ENCODE assay signal across 8 cellular contexts in genomic region chr19:44499962-44500949, GRCh38. TPM values are rescaled to one million over a fixed set of nuclear protein-coding genes. Genes with fewer than 3 reads are reported as not detected.
DNase-seq lines count a peak whose midpoint lies in the region; ATAC-seq, FAIRE-seq and TF ChIP-seq lines count a peak whose summit lies in the region.

Gene ZNF180, minus strand, starts transcription at chr19:44500522. Its CDS starts 3,188 bp downstream, at chr19:44497334.

- peak within 1 kb of the TSS; percentile 78 for H3K27ac Mint-ChIP-seq in Calu3 (ENCODE audit: unreplicated experiment)
- H3K27ac Mint-ChIP-seq in endodermal cell, result peak within 1 kb of the TSS; percentile 91

- intact Hi-C loops in Calu3 (cut with micrococcal nuclease; ENCODE audit: unreplicated experiment), result no loop called here

- TF ChIP-seq CTCF in Calu3 (IDR thresholded peaks at IDR 0.05; ENCODE audit: unreplicated experiment) (peak; percentile 83), endodermal cell (conservative IDR thresholded peaks at IDR 0.05) (peak; percentile 73)

- peaks cover 25% of the 10 kb centered on the region for H3K27me3 ChIP-seq in endodermal cell (ENCODE audit: control insufficient read depth, insufficient read depth, low read length, poor library complexity, severe bottlenecking)

- H3K9me3 ChIP-seq in endodermal cell (ENCODE audit: control insufficient read depth, low read length) (peaks cover 42% of the 10 kb centered on the region), mesodermal cell (ENCODE audit: control insufficient read depth, low read length) (peaks cover 43% of the 10 kb centered on the region)

- H3K27me3 Mint-ChIP-seq in Calu3 (ENCODE audit: unreplicated experiment) (peaks cover 6% of the 10 kb centered on the region), endodermal cell (ENCODE audit: insufficient read depth) (peaks cover 32% of the 10 kb centered on the region)

- peak; percentile 68 for ATAC-seq in GM21367 (IDR thresholded peaks at IDR 0.05; ENCODE audit: unreplicated experiment)

- peak within 1 kb of the TSS; percentile 85 for H3K27ac ChIP-seq in endodermal cell (ENCODE audit: low read depth, low read length)
- peak within 1 kb of the TSS; percentile 70 for H3K27ac ChIP-seq in mesodermal cell (ENCODE audit: low read depth, low read length, severe bottlenecking)

- peaks cover 23% of the 10 kb centered on the region for H3K36me3 ChIP-seq in endodermal cell (ENCODE audit: control insufficient read depth, insufficient read depth, low read length)
- H3K36me3 ChIP-seq in mesodermal cell (ENCODE audit: control insufficient read depth, insufficient read depth, low read length), result peaks cover 39% of the 10 kb centered on the region

- peaks cover 26% of the 10 kb centered on the region for H3K4me1 Mint-ChIP-seq in Calu3 (ENCODE audit: low read depth, unreplicated experiment)
- H3K4me1 Mint-ChIP-seq in endodermal cell, result peaks cover 13% of the 10 kb centered on the region

- H3K4me3 Mint-ChIP-seq in Calu3 (ENCODE audit: low read depth, unreplicated experiment), result peak within 1 kb of the TSS; percentile 90
- H3K4me3 Mint-ChIP-seq in endodermal cell, result peak within 1 kb of the TSS; percentile 91

- peak; percentile 99 for DNase-seq in Calu3
- peak; percentile 95 for DNase-seq in HTR-8/SVneo (ENCODE audit: insufficient read length, low spot score)
- DNase-seq in NOMO-1 treated with DMSO at 0.1 percent for 48 hours (lab: John Stamatoyannopoulos, UW; ENCODE audit: unreplicated experiment), result peak; percentile 91
- peak; percentile 87 for DNase-seq in activated CD8-positive, alpha-beta memory T cell treated with anti-CD3 and anti-CD28 coated beads, Interleukin-2, amount 50 U/mL, for 1 hour (ENCODE audit: extremely low read depth)
- peak; percentile 99 for DNase-seq in endodermal cell
- DNase-seq in stimulated activated CD8-positive, alpha-beta memory T cell treated with anti-CD3 and anti-CD28 coated beads, Interleukin-15, amount 100 ng/mL, for 24 hours (ENCODE audit: low read depth), result peak; percentile 85

- BruUV-seq in Calu3 (replicated peaks; lab: Mats Ljungman, UMichigan), result no TSS peak

- H3K4me3 ChIP-seq in endodermal cell (ENCODE audit: low read length), result peak within 1 kb of the TSS; percentile 99
- H3K4me3 ChIP-seq in mesodermal cell (ENCODE audit: extremely low read depth, insufficient read depth, low read length, poor library complexity, severe bottlenecking), result peak within 1 kb of the TSS; percentile 71

- CTCF ChIA-PET in Calu3 (lab: Charles Lee), result interaction anchor here (0.6 to 1.4 kb wide), 7 partner anchors 31 to 496 kb away, joined by 3 to 6 read pairs (median 3); partner anchors contain the start of gene ZNF226

- H3K9me3 Mint-ChIP-seq in Calu3 (ENCODE audit: low read depth, unreplicated experiment) (peaks cover 11% of the 10 kb centered on the region), endodermal cell (peaks cover 30% of the 10 kb centered on the region)

- whole genome bisulfite sequencing in endodermal cell (ENCODE audit: insufficient coverage in 1 of 2, insufficient read length in 1 of 2), 2 experiments, result 0 to 1% methylated on average over 48 to 75 of the region's 78 CpGs
- WGBS in mesodermal cell (ENCODE audit: insufficient coverage in 2 of 2), 2 experiments, result 0 to 1% methylated on average over 43 to 70 of the region's 78 CpGs

- peak within 1 kb of the TSS; percentile 71 for H3K9ac ChIP-seq in endodermal cell (ENCODE audit: extremely low read depth, low read length, poor library complexity, severe bottlenecking)

- peak; percentile 93 for FAIRE-seq in HTR-8/SVneo (lab: Jason Lieb, UNC)

- no peaks in the 10 kb centered on the region for H3K4me1 ChIP-seq in endodermal cell (ENCODE audit: control insufficient read depth, insufficient read depth, low read length)
- peaks cover 2% of the 10 kb centered on the region for H3K4me1 ChIP-seq in mesodermal cell (ENCODE audit: control insufficient read depth, insufficient read depth, low read length, poor library complexity, severe bottlenecking)

- H3K36me3 Mint-ChIP-seq in Calu3 (ENCODE audit: insufficient read depth, unreplicated experiment) (peaks cover 56% of the 10 kb centered on the region), endodermal cell (ENCODE audit: low read depth) (peaks cover 42% of the 10 kb centered on the region)

RNA-seq across cellular contexts. Expression of gene ZNF180, which starts in this region (rescaled TPM):
- 12.7 TPM in 2 replicates for total RNA-seq in Calu3 (2022)
- 10 to 100 TPM in 1 of 2 donors, 1 to 10 TPM in 1; 10.0 to 12.9 TPM for total RNA-seq in endodermal cell
- polyA plus RNA-seq in endodermal cell (2013, experiment 1 of 2), result 8.8 TPM
- 8.6 TPM for polyA plus RNA-seq in endodermal cell (2013, experiment 2 of 2)
- 4.6 TPM for polyA plus RNA-seq in mesodermal cell (2013, experiment 1 of 2)
- 5.7 TPM for polyA plus RNA-seq in mesodermal cell (2013, experiment 2 of 2)

Comparison
In these comparisons a context has a peak if more than half of its experiments do, and no peak if none do; other contexts are left out.
1. Peak in every context shown above with its lines: DNase-seq, ATAC-seq, H3K4me3 ChIP-seq and H3K27ac ChIP-seq.